ENCODE assay signal across 8 cellular contexts in the genomic region with DNA sequence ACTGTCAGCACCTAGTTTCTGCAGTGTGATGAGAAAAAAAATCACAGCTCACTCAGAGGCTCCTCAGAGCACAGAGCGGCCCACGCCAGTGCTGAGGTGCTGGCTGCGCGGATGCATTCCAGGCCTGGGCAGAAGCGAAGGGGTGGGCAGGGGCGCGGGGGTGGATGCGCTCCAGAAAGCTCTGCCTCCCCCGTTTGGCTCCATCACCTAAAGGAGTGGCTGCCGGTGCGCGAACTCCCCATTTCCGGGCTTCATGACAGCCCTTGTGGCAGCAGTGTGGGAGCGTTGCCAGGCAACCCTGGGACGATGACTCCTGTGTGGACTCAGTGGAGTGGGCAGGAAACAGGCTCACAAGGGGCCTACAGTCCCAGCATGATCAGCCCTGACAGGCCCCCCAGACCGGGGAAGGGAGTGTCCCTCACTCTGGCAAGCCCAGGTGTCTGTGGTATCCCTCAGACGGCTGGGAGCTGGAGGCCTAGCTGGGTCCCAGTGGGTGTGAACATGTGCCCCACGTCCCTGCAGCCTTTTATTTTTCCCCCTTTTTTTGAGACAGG. TPM values are rescaled to one million over a fixed set of nuclear protein-coding genes. Genes with fewer than 3 reads are reported as not detected.
DNase-seq lines count a peak whose midpoint lies in the region; ATAC-seq and TF ChIP-seq lines count a peak whose summit lies in the region.

No MANE protein-coding gene starts in this region.

- peak in 2 of 3 experiments; percentile 63 to 74 for DNase-seq in NCI-H1417 (lab: John Stamatoyannopoulos, UW)
- DNase-seq in NCI-H1417 treated with DMSO at 0.1 percent for 48 hours (lab: John Stamatoyannopoulos, UW): no peak
- peak; percentile 92 for DNase-seq in activated CD4-positive, alpha-beta T cell treated with anti-CD3 and anti-CD28 coated beads, Interleukin-2, amount 10 ng/mL, durations not matched to agents 24 days and 14 days
- no peak for DNase-seq in central memory CD8-positive, alpha-beta T cell (ENCODE audit: low spot score in 2 of 2)
- DNase-seq in testis: peak; percentile 83
- no peak for DNase-seq in epidermal melanocyte (ENCODE audit: insufficient read length, low spot score)

- H3K27ac ChIP-seq in testis: no peak overlapping the region

- TF ChIP-seq CTCF in nephron (IDR thresholded peaks at IDR 0.05; ENCODE audit: unreplicated experiment in 3 of 3): no peak
- no peak for TF ChIP-seq CTCF in testis (IDR thresholded peaks at IDR 0.05)

- H3K4me3 ChIP-seq in testis: no peak overlapping the region

- H3K4me1 ChIP-seq in testis: peaks cover 12% of the 10 kb centered on the region

- TF ChIP-seq POLR2A in testis (IDR thresholded peaks at IDR 0.05): no peak

- 48 to 58% methylated on average over 14 of the region's 18 CpGs for WGBS in testis, 2 donors

- H3K27me3 Mint-ChIP-seq in activated CD4-positive, alpha-beta T cell treated with anti-CD3 and anti-CD28 coated beads, Interleukin-2, amount 10 ng/mL, durations not matched to agents 24 days and 14 days: no peaks in the 10 kb centered on the region
- no peaks in the 10 kb centered on the region for H3K27me3 Mint-ChIP-seq in central memory CD8-positive, alpha-beta T cell
- no peaks in the 10 kb centered on the region for H3K27me3 Mint-ChIP-seq in nephron (ENCODE audit: low read depth)

- peaks cover 42% of the 10 kb centered on the region for H3K4me1 Mint-ChIP-seq in activated CD4-positive, alpha-beta T cell treated with anti-CD3 and anti-CD28 coated beads, Interleukin-2, amount 10 ng/mL, durations not matched to agents 24 days and 14 days
- peaks cover 26% of the 10 kb centered on the region for H3K4me1 Mint-ChIP-seq in central memory CD8-positive, alpha-beta T cell
- peaks cover 4% of the 10 kb centered on the region for H3K4me1 Mint-ChIP-seq in nephron

- no peaks in the 10 kb centered on the region for H3K9me3 Mint-ChIP-seq in activated CD4-positive, alpha-beta T cell treated with anti-CD3 and anti-CD28 coated beads, Interleukin-2, amount 10 ng/mL, durations not matched to agents 24 days and 14 days
- H3K9me3 Mint-ChIP-seq in central memory CD8-positive, alpha-beta T cell: no peaks in the 10 kb centered on the region
- no peaks in the 10 kb centered on the region for H3K9me3 Mint-ChIP-seq in nephron

- ATAC-seq in central memory CD8-positive, alpha-beta T cell (replicated peaks; ENCODE audit: extremely low read depth, poor library complexity, severe bottlenecking): peak; percentile 50
- ATAC-seq in GM18867 (IDR thresholded peaks at IDR 0.05; ENCODE audit: unreplicated experiment): no peak

- H3K36me3 Mint-ChIP-seq in activated CD4-positive, alpha-beta T cell treated with anti-CD3 and anti-CD28 coated beads, Interleukin-2, amount 10 ng/mL, durations not matched to agents 24 days and 14 days (ENCODE audit: low read depth): peaks cover 32% of the 10 kb centered on the region
- H3K36me3 Mint-ChIP-seq in central memory CD8-positive, alpha-beta T cell (ENCODE audit: insufficient read depth): peaks cover 19% of the 10 kb centered on the region
- H3K36me3 Mint-ChIP-seq in nephron (ENCODE audit: low read depth): peaks cover 22% of the 10 kb centered on the region

- H3K27me3 ChIP-seq in testis: no peaks in the 10 kb centered on the region

- H3K36me3 ChIP-seq in testis (ENCODE audit: low read depth, missing control alignments): no peaks in the 10 kb centered on the region

- peak overlapping the region; percentile 61 for H3K4me3 Mint-ChIP-seq in activated CD4-positive, alpha-beta T cell treated with anti-CD3 and anti-CD28 coated beads, Interleukin-2, amount 10 ng/mL, durations not matched to agents 24 days and 14 days
- peak overlapping the region; percentile 42 for H3K4me3 Mint-ChIP-seq in central memory CD8-positive, alpha-beta T cell
- H3K4me3 Mint-ChIP-seq in nephron: peak overlapping the region in 2 of 3 experiments; percentile 11 to 14

- intact Hi-C loops in activated CD4-positive, alpha-beta T cell treated with anti-CD3 and anti-CD28 coated beads, Interleukin-2, amount 10 ng/mL, durations not matched to agents 24 days and 14 days (cut with micrococcal nuclease): loop anchor here (2.0 to 10.0 kb wide), 2 partner anchors 16 to 104 kb away; a partner anchor contains a TSS
- intact Hi-C loops in testis (cut with DNase I; ENCODE audit: low total_unique reads): no loop called here

- peak overlapping the region; percentile 92 for H3K27ac Mint-ChIP-seq in activated CD4-positive, alpha-beta T cell treated with anti-CD3 and anti-CD28 coated beads, Interleukin-2, amount 10 ng/mL, durations not matched to agents 24 days and 14 days
- H3K27ac Mint-ChIP-seq in central memory CD8-positive, alpha-beta T cell (ENCODE audit: low read depth): peak overlapping the region; percentile 70
- H3K27ac Mint-ChIP-seq in nephron: peak overlapping the region; percentile 56 to 93 (median 83)

- no peaks in the 10 kb centered on the region for H3K9me3 ChIP-seq in testis

RNA-seq across cellular contexts. Expression of a gene that starts 32.8 kb away (rescaled TPM):
- total RNA-seq in activated CD4-positive, alpha-beta T cell treated with anti-CD3 and anti-CD28 coated beads, Interleukin-2, amount 10 ng/mL, durations not matched to agents 24 days and 14 days: 35.4 and 36.1 TPM in 2 replicates
- total RNA-seq in testis: 10 to 100 TPM; 33.6 to 48.6 TPM
- 34.3 TPM for polyA plus RNA-seq in testis (ENCODE audit: insufficient read depth, low read depth, low replicate concordance)

RNA-seq across cellular contexts. Expression of a gene that starts 35.9 kb away (rescaled TPM):
- total RNA-seq in activated CD4-positive, alpha-beta T cell treated with anti-CD3 and anti-CD28 coated beads, Interleukin-2, amount 10 ng/mL, durations not matched to agents 24 days and 14 days: 103 and 108 TPM in 2 replicates
- total RNA-seq in testis: 10 to 100 TPM; 89.7 to 91.1 TPM
- polyA plus RNA-seq in testis (ENCODE audit: insufficient read depth, low read depth, low replicate concordance): 34.7 TPM

RNA-seq across cellular contexts. Expression of a gene that starts 45.8 kb away (rescaled TPM):
- total RNA-seq in activated CD4-positive, alpha-beta T cell treated with anti-CD3 and anti-CD28 coated beads, Interleukin-2, amount 10 ng/mL, durations not matched to agents 24 days and 14 days: 17.2 and 20.5 TPM in 2 replicates
- 10 to 100 TPM; 15.9 to 25.0 TPM for total RNA-seq in testis
- polyA plus RNA-seq in testis (ENCODE audit: insufficient read depth, low read depth, low replicate concordance): 33.3 TPM

Comparison
In these comparisons a context has a peak if more than half of its experiments do, and no peak if none do; other contexts are left out.
1. DNase-seq: peak in NCI-H1417 (2 of 3), activated CD4-positive, alpha-beta T cell treated with anti-CD3 and anti-CD28 coated beads, Interleukin-2, amount 10 ng/mL, durations not matched to agents 24 days and 14 days (single experiment) and testis (single experiment); none in NCI-H1417 treated with DMSO at 0.1 percent for 48 hours (single experiment), central memory CD8-positive, alpha-beta T cell (0 of 2) and epidermal melanocyte (single experiment).
2. Peak in every context shown above with its lines, with median percentiles within 50 percentile points of each other: H3K27ac Mint-ChIP-seq and H3K4me3 Mint-ChIP-seq.